In genomic region chr16:51236583-51236982, GRCh38 we compare ENCODE assay signal across 16 cellular contexts.
DNase-seq lines count a peak whose midpoint lies in the region; ATAC-seq and TF ChIP-seq lines count a peak whose summit lies in the region.
"Had no signal": no experiment of that assay in that cellular context is flagged by ENCODE, and none has a peak within 500 bp of the region (broad histone marks: within the 10 kb centered on the region; RNA-seq: fewer than 3 reads in every experiment).

No MANE protein-coding gene starts in this region.

- peak overlapping the region; percentile 89 for H3K56ac ChIP-seq in mesendoderm (ENCODE audit: low read length)

- peak; percentile 12 for DNase-seq in fibroblast of the aortic adventitia (ENCODE audit: low read depth)
- peak; percentile 71 for DNase-seq in mesendoderm
- DNase-seq in superior temporal gyrus (ENCODE audit: extremely low spot score): peak; percentile 78
- no peak for DNase-seq in heart left ventricle
- DNase-seq: ACHN, DMS79 treated with DMSO at 0.1 percent for 48 hours, H7, MM.1S, NCI-H1092 treated with DMSO at 0.1 percent for 48 hours, NCI-H2081, NCI-H2171 treated with DMSO at 0.1 percent for 48 hours, Peyer's patch had no signal

- ATAC-seq in HG02623 (IDR thresholded peaks at IDR 0.05; ENCODE audit: unreplicated experiment) (no peak), HG03439 (IDR thresholded peaks at IDR 0.05; ENCODE audit: unreplicated experiment) (no peak), heart left ventricle (no peak)

- no peak overlapping the region for H3K4me2 ChIP-seq in mesendoderm (ENCODE audit: low read length)

- H3K23ac ChIP-seq in mesendoderm (ENCODE audit: low read length): no peak overlapping the region

- TF ChIP-seq POLR2A in heart left ventricle (IDR thresholded peaks at IDR 0.05): no peak

- peak overlapping the region; percentile 96 for H2BK5ac ChIP-seq in mesendoderm (ENCODE audit: low read length)

- no peak overlapping the region for H2BK15ac ChIP-seq in mesendoderm (replicated peaks; ENCODE audit: low read depth)

- H3K4me1 ChIP-seq in mesendoderm (ENCODE audit: control insufficient read depth, low read depth, low read length) (peaks cover 9% of the 10 kb centered on the region), heart left ventricle (no peaks in the 10 kb centered on the region)
- H3K4me1 ChIP-seq: Peyer's patch had no signal

- no peak overlapping the region for H3K9ac ChIP-seq in mesendoderm (ENCODE audit: low read length)

- WGBS in mesendoderm (ENCODE audit: extremely low coverage, insufficient coverage, low lambda C conversion rate): no CpG with 5 or more reads among the region's 3 CpGs
- WGBS in heart left ventricle, 4 donors: 32 to 41% (median 35%) methylated on average over 3 of the region's 3 CpGs

- H2BK120ac ChIP-seq in mesendoderm (ENCODE audit: low read depth, low read length): peak overlapping the region; percentile 39

- H3K79me1 ChIP-seq in mesendoderm (ENCODE audit: low read length): no peaks in the 10 kb centered on the region

- H2AK5ac ChIP-seq in mesendoderm (ENCODE audit: low read length): peak overlapping the region; percentile 91

- H3K27ac ChIP-seq in angular gyrus (ENCODE audit: low read depth, low read length): peak overlapping the region; percentile 91
- H3K27ac ChIP-seq in mesendoderm (ENCODE audit: low read depth, low read length): peak overlapping the region; percentile 65
- H3K27ac ChIP-seq in heart left ventricle: no peak overlapping the region
- H3K27ac ChIP-seq: C4-2B, Peyer's patch had no signal

- no peak overlapping the region for H3K4me3 ChIP-seq in fibroblast of the aortic adventitia (ENCODE audit: low read depth, low read length)
- H3K4me3 ChIP-seq in mesendoderm (ENCODE audit: low read length): no peak overlapping the region
- H3K4me3 ChIP-seq in heart left ventricle: no peak overlapping the region
- H3K4me3 ChIP-seq: Peyer's patch had no signal

- no peaks in the 10 kb centered on the region for H3K9me3 ChIP-seq in heart left ventricle
- H3K9me3 ChIP-seq: Peyer's patch had no signal

- no peak overlapping the region for H3K4ac ChIP-seq in mesendoderm (ENCODE audit: low read depth, low read length)

- no peak overlapping the region for H4K8ac ChIP-seq in mesendoderm (ENCODE audit: low read depth, low read length)

- no peak overlapping the region for H4K5ac ChIP-seq in mesendoderm (ENCODE audit: low read length)

- TF ChIP-seq CTCF in fibroblast of the aortic adventitia (IDR thresholded peaks at IDR 0.05; ENCODE audit: insufficient read depth, low read length) (no peak), heart left ventricle (IDR thresholded peaks at IDR 0.05) (no peak)

- intact Hi-C loops in heart left ventricle (cut with DNase I): no loop called here

- peak overlapping the region; percentile 44 for H3K18ac ChIP-seq in mesendoderm (ENCODE audit: low read length)

- H3K27me3 ChIP-seq in mesendoderm (ENCODE audit: insufficient read depth, low read length, poor library complexity): no peaks in the 10 kb centered on the region
- H3K27me3 ChIP-seq in heart left ventricle: peaks cover 0 to 3% (median 0%) of the 10 kb centered on the region in 9 donors
- H3K27me3 ChIP-seq: Peyer's patch had no signal

- no peaks in the 10 kb centered on the region for H3K79me2 ChIP-seq in mesendoderm (ENCODE audit: control insufficient read depth, insufficient read depth, low read length)

- H3K36me3 ChIP-seq in mesendoderm (ENCODE audit: control insufficient read depth, insufficient read depth, low read length): no peaks in the 10 kb centered on the region
- H3K36me3 ChIP-seq in heart left ventricle: no peaks in the 10 kb centered on the region
- H3K36me3 ChIP-seq: Peyer's patch had no signal

Comparison
In these comparisons a context has a peak if more than half of its experiments do, and no peak if none do; other contexts are left out.
1. H3K27ac ChIP-seq: peak in angular gyrus (single experiment) and mesendoderm (single experiment); none in heart left ventricle (0 of 12).
2. DNase-seq: peak in fibroblast of the aortic adventitia (single experiment), mesendoderm (single experiment) and superior temporal gyrus (single experiment); none in heart left ventricle (0 of 5).